ENCODE assay signal across 11 cellular contexts in genomic region chr2:70002241-70002896, GRCh38. TPM values are rescaled to one million over a fixed set of nuclear protein-coding genes. Genes with fewer than 3 reads are reported as not detected.
DNase-seq lines count a peak whose midpoint lies in the region; ATAC-seq and TF ChIP-seq lines count a peak whose summit lies in the region.
"Had no signal": no experiment of that assay in that cellular context is flagged by ENCODE, and none has a peak within 500 bp of the region (broad histone marks: within the 10 kb centered on the region; RNA-seq: fewer than 3 reads in every experiment).

No MANE protein-coding gene starts in this region.

- WGBS in thyroid gland, 2 donors: 83 to 85% methylated on average over 2 of the region's 2 CpGs

- H3K4me1 Mint-ChIP-seq in activated CD4-positive, alpha-beta T cell treated with anti-CD3 and anti-CD28 coated beads for 36 hours: peaks cover 12% of the 10 kb centered on the region
- H3K4me1 Mint-ChIP-seq in activated CD4-positive, alpha-beta T cell treated with anti-CD3 and anti-CD28 coated beads, Interleukin-2, amount 10 ng/mL, durations not matched to agents 7 days and 5 days: peaks cover 21% of the 10 kb centered on the region
- H3K4me1 Mint-ChIP-seq in activated CD4-positive, alpha-beta memory T cell treated with anti-CD3 and anti-CD28 coated beads, Interleukin-2, amount 10 ng/mL, durations not matched to agents 7 days and 5 days: peaks cover 28% of the 10 kb centered on the region
- peaks cover 25% of the 10 kb centered on the region for H3K4me1 Mint-ChIP-seq in stimulated activated effector memory CD8-positive, alpha-beta T cell treated with anti-CD3 and anti-CD28 coated beads, Interleukin-12 subunit alpha, Interleukin-12 subunit beta, amount 100 ng/mL, for 72 hours

- CTCF ChIA-PET in activated CD4-positive, alpha-beta T cell treated with anti-CD3 and anti-CD28 coated beads for 36 hours (lab: Charles Lee): interaction anchor here (0.6 kb wide), 1 partner anchor 626 kb away, joined by 3 read pairs; no protein-coding TSS in a partner anchor
- CTCF ChIA-PET in activated CD4-positive, alpha-beta T cell treated with anti-CD3 and anti-CD28 coated beads, Interleukin-2, amount 10 ng/mL, durations not matched to agents 7 days and 5 days (lab: Charles Lee): interaction anchor here (1.0 to 1.7 kb wide), 2 partner anchors 22 to 36 kb away, joined by 3 to 4 read pairs; no protein-coding TSS in a partner anchor
- CTCF ChIA-PET in activated CD4-positive, alpha-beta memory T cell treated with anti-CD3 and anti-CD28 coated beads, Interleukin-2, amount 10 ng/mL, durations not matched to agents 7 days and 5 days (lab: Charles Lee): interaction anchor here (0.9 kb wide), 1 partner anchor 255 kb away, joined by 3 read pairs; the partner anchor contains the start of gene PCYOX1

- POLR2A ChIA-PET in activated CD4-positive, alpha-beta T cell treated with anti-CD3 and anti-CD28 coated beads for 36 hours (lab: Charles Lee): no interaction called here
- POLR2A ChIA-PET in activated CD4-positive, alpha-beta T cell treated with anti-CD3 and anti-CD28 coated beads, Interleukin-2, amount 10 ng/mL, durations not matched to agents 7 days and 5 days (lab: Charles Lee): no interaction called here
- POLR2A ChIA-PET in activated CD4-positive, alpha-beta memory T cell treated with anti-CD3 and anti-CD28 coated beads, Interleukin-2, amount 10 ng/mL, durations not matched to agents 7 days and 5 days (lab: Charles Lee): interaction anchor here (0.5 to 1.5 kb wide), 2 partner anchors 28 to 67 kb away, joined by 3 to 4 read pairs; no protein-coding TSS in a partner anchor

- no peaks in the 10 kb centered on the region for H3K27me3 ChIP-seq in thyroid gland

- H3K27me3 Mint-ChIP-seq in activated CD4-positive, alpha-beta T cell treated with anti-CD3 and anti-CD28 coated beads for 36 hours: no peaks in the 10 kb centered on the region
- no peaks in the 10 kb centered on the region for H3K27me3 Mint-ChIP-seq in activated CD4-positive, alpha-beta T cell treated with anti-CD3 and anti-CD28 coated beads, Interleukin-2, amount 10 ng/mL, durations not matched to agents 7 days and 5 days
- H3K27me3 Mint-ChIP-seq in activated CD4-positive, alpha-beta memory T cell treated with anti-CD3 and anti-CD28 coated beads, Interleukin-2, amount 10 ng/mL, durations not matched to agents 7 days and 5 days: no peaks in the 10 kb centered on the region

- H3K4me3 Mint-ChIP-seq in activated CD4-positive, alpha-beta T cell treated with anti-CD3 and anti-CD28 coated beads for 36 hours: no peak overlapping the region
- H3K4me3 Mint-ChIP-seq in activated CD4-positive, alpha-beta T cell treated with anti-CD3 and anti-CD28 coated beads, Interleukin-2, amount 10 ng/mL, durations not matched to agents 7 days and 5 days: no peak overlapping the region
- no peak overlapping the region for H3K4me3 Mint-ChIP-seq in activated CD4-positive, alpha-beta memory T cell treated with anti-CD3 and anti-CD28 coated beads, Interleukin-2, amount 10 ng/mL, durations not matched to agents 7 days and 5 days
- no peak overlapping the region for H3K4me3 Mint-ChIP-seq in stimulated activated effector memory CD8-positive, alpha-beta T cell treated with anti-CD3 and anti-CD28 coated beads, Interleukin-12 subunit alpha, Interleukin-12 subunit beta, amount 100 ng/mL, for 72 hours

- TF ChIP-seq CTCF in thyroid gland (IDR thresholded peaks at IDR 0.05): no peak

- H3K4me3 ChIP-seq in thyroid gland (replicated peaks in 1 of 3): no peak overlapping the region

- ATAC-seq in activated CD4-positive, alpha-beta T cell treated with anti-CD3 and anti-CD28 coated beads for 36 hours: peak; percentile 49
- peak; percentile 77 for ATAC-seq in stimulated activated effector memory CD8-positive, alpha-beta T cell treated with anti-CD3 and anti-CD28 coated beads, Interleukin-12 subunit alpha, Interleukin-12 subunit beta, amount 100 ng/mL, for 72 hours
- ATAC-seq in GM21447 (IDR thresholded peaks at IDR 0.05; ENCODE audit: unreplicated experiment): no peak

- no peaks in the 10 kb centered on the region for H3K4me1 ChIP-seq in thyroid gland

- no peak overlapping the region for H3K27ac Mint-ChIP-seq in activated CD4-positive, alpha-beta T cell treated with anti-CD3 and anti-CD28 coated beads for 36 hours
- H3K27ac Mint-ChIP-seq in activated CD4-positive, alpha-beta T cell treated with anti-CD3 and anti-CD28 coated beads, Interleukin-2, amount 10 ng/mL, durations not matched to agents 7 days and 5 days: no peak overlapping the region
- peak overlapping the region; percentile 15 for H3K27ac Mint-ChIP-seq in activated CD4-positive, alpha-beta memory T cell treated with anti-CD3 and anti-CD28 coated beads, Interleukin-2, amount 10 ng/mL, durations not matched to agents 7 days and 5 days
- peak overlapping the region; percentile 72 for H3K27ac Mint-ChIP-seq in stimulated activated effector memory CD8-positive, alpha-beta T cell treated with anti-CD3 and anti-CD28 coated beads, Interleukin-12 subunit alpha, Interleukin-12 subunit beta, amount 100 ng/mL, for 72 hours

- H3K27ac ChIP-seq in thyroid gland: no peak overlapping the region

- TF ChIP-seq POLR2A in thyroid gland (IDR thresholded peaks at IDR 0.05): no peak

- DNase-seq in activated CD4-positive, alpha-beta T cell treated with anti-CD3 and anti-CD28 coated beads for 36 hours: no peak
- DNase-seq in activated CD4-positive, alpha-beta T cell treated with anti-CD3 and anti-CD28 coated beads, Interleukin-2, amount 10 ng/mL, durations not matched to agents 7 days and 5 days: no peak
- DNase-seq in MV-4-11 (lab: John Stamatoyannopoulos, UW) (peak; percentile 76), thyroid gland (no peak), OCI-M2 (lab: John Stamatoyannopoulos, UW; ENCODE audit: unreplicated experiment) (no peak)
- no peak for DNase-seq in activated CD4-positive, alpha-beta memory T cell treated with anti-CD3 and anti-CD28 coated beads, Interleukin-2, amount 10 ng/mL, durations not matched to agents 7 days and 5 days
- no peak for DNase-seq in stimulated activated effector memory CD8-positive, alpha-beta T cell treated with anti-CD3 and anti-CD28 coated beads, Interleukin-12 subunit alpha, Interleukin-12 subunit beta, amount 100 ng/mL, for 72 hours (ENCODE audit: low spot score in 2 of 2)
- DNase-seq: activated CD4-positive, alpha-beta T cell treated with anti-CD3 and anti-CD28 coated beads, Interleukin-2, amount 50 U/mL, for 4 hours; GF-D8; mesendoderm had no signal

- intact Hi-C loops in activated CD4-positive, alpha-beta T cell treated with anti-CD3 and anti-CD28 coated beads for 36 hours (cut with DNase I, micrococcal nuclease): no loop called here
- intact Hi-C loops in thyroid gland (cut with DNase I): no loop called here

- no peaks in the 10 kb centered on the region for H3K9me3 Mint-ChIP-seq in activated CD4-positive, alpha-beta T cell treated with anti-CD3 and anti-CD28 coated beads for 36 hours (ENCODE audit: low read depth)
- no peaks in the 10 kb centered on the region for H3K9me3 Mint-ChIP-seq in activated CD4-positive, alpha-beta T cell treated with anti-CD3 and anti-CD28 coated beads, Interleukin-2, amount 10 ng/mL, durations not matched to agents 7 days and 5 days
- H3K9me3 Mint-ChIP-seq in activated CD4-positive, alpha-beta memory T cell treated with anti-CD3 and anti-CD28 coated beads, Interleukin-2, amount 10 ng/mL, durations not matched to agents 7 days and 5 days: no peaks in the 10 kb centered on the region
- H3K9me3 Mint-ChIP-seq in stimulated activated effector memory CD8-positive, alpha-beta T cell treated with anti-CD3 and anti-CD28 coated beads, Interleukin-12 subunit alpha, Interleukin-12 subunit beta, amount 100 ng/mL, for 72 hours: no peaks in the 10 kb centered on the region

- H3K36me3 Mint-ChIP-seq in activated CD4-positive, alpha-beta T cell treated with anti-CD3 and anti-CD28 coated beads for 36 hours (ENCODE audit: low read depth): no peaks in the 10 kb centered on the region
- no peaks in the 10 kb centered on the region for H3K36me3 Mint-ChIP-seq in activated CD4-positive, alpha-beta T cell treated with anti-CD3 and anti-CD28 coated beads, Interleukin-2, amount 10 ng/mL, durations not matched to agents 7 days and 5 days (ENCODE audit: low read depth)
- H3K36me3 Mint-ChIP-seq in activated CD4-positive, alpha-beta memory T cell treated with anti-CD3 and anti-CD28 coated beads, Interleukin-2, amount 10 ng/mL, durations not matched to agents 7 days and 5 days (ENCODE audit: low read depth): no peaks in the 10 kb centered on the region
- H3K36me3 Mint-ChIP-seq in stimulated activated effector memory CD8-positive, alpha-beta T cell treated with anti-CD3 and anti-CD28 coated beads, Interleukin-12 subunit alpha, Interleukin-12 subunit beta, amount 100 ng/mL, for 72 hours: no peaks in the 10 kb centered on the region

- H3K9me3 ChIP-seq in thyroid gland: no peaks in the 10 kb centered on the region

- H3K36me3 ChIP-seq in thyroid gland: no peaks in the 10 kb centered on the region

RNA-seq across cellular contexts. Expression of gene ASPRV1, which starts 40.9 kb away (rescaled TPM):
- under 1 TPM; 0.32 to 0.73 TPM for total RNA-seq in activated CD4-positive, alpha-beta T cell treated with anti-CD3 and anti-CD28 coated beads for 36 hours
- total RNA-seq in activated CD4-positive, alpha-beta T cell treated with anti-CD3 and anti-CD28 coated beads, Interleukin-2, amount 10 ng/mL, durations not matched to agents 7 days and 5 days: under 1 TPM; 0.69 to 0.99 TPM
- under 1 TPM; 0.98 TPM for total RNA-seq in activated CD4-positive, alpha-beta memory T cell treated with anti-CD3 and anti-CD28 coated beads, Interleukin-2, amount 10 ng/mL, durations not matched to agents 7 days and 5 days
- total RNA-seq in thyroid gland: 1 to 10 TPM in 3 of 4 donors, under 1 TPM in 1; 0.89 to 2.0 (median 1.5) TPM

Comparison
In these comparisons a context has a peak if more than half of its experiments do, and no peak if none do; other contexts are left out.
1. H3K27ac Mint-ChIP-seq: peak in activated CD4-positive, alpha-beta memory T cell treated with anti-CD3 and anti-CD28 coated beads, Interleukin-2, amount 10 ng/mL, durations not matched to agents 7 days and 5 days (single experiment) and stimulated activated effector memory CD8-positive, alpha-beta T cell treated with anti-CD3 and anti-CD28 coated beads, Interleukin-12 subunit alpha, Interleukin-12 subunit beta, amount 100 ng/mL, for 72 hours (single experiment); none in activated CD4-positive, alpha-beta T cell treated with anti-CD3 and anti-CD28 coated beads for 36 hours (single experiment) and activated CD4-positive, alpha-beta T cell treated with anti-CD3 and anti-CD28 coated beads, Interleukin-2, amount 10 ng/mL, durations not matched to agents 7 days and 5 days (single experiment).